Comparison of ENCODE assay signal across 16 cellular contexts in the genomic region with DNA sequence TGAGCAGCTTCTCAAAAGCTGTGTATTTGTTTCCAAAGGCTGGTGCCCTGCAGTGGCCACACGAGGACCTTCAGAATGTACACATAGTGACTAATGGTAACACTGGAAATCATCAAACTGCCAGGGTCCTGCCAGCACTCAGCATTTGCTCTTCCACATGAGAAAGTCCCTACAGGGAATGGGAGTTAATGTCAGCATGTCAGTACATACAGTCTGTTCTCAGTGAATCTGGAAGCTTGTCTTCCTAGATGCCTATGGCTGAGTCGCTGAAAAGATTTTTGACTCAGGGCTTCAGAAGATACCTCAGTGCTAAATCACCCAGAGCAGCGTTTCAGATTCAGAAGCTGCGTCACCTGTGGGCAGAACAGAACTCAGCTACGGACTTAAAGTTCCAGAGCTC.
DNase-seq lines count a peak whose midpoint lies in the region; ATAC-seq and TF ChIP-seq lines count a peak whose summit lies in the region.
"Had no signal": no experiment of that assay in that cellular context is flagged by ENCODE, and none has a peak within 500 bp of the region (broad histone marks: within the 10 kb centered on the region; RNA-seq: fewer than 3 reads in every experiment).

No MANE protein-coding gene starts in this region.

- no peaks in the 10 kb centered on the region for H3K27me3 ChIP-seq in Panc1 (ENCODE audit: control insufficient read depth, insufficient read depth, low read length)
- no peaks in the 10 kb centered on the region for H3K27me3 ChIP-seq in CD8-positive, alpha-beta memory T cell (ENCODE audit: insufficient read depth, low read length, poor library complexity, severe bottlenecking)
- H3K27me3 ChIP-seq: colonic mucosa, gastrocnemius medialis, tibial artery had no signal

- no peak overlapping the region for H3K4me3 Mint-ChIP-seq in CD8-positive, alpha-beta memory T cell
- H3K4me3 Mint-ChIP-seq in stimulated activated naive B cell treated with anti-CD40 and anti-IgM and Interleukin-4, amounts not matched to agents 10 μg/mL and 1 μg/mL and 100 μg/mL, for 72 hours = no peak overlapping the region
- H3K4me3 Mint-ChIP-seq: activated CD8-positive, alpha-beta T cell treated with anti-CD3 and anti-CD28 coated beads for 36 hours had no signal

- no peak overlapping the region for H3K27ac ChIP-seq in Panc1 (ENCODE audit: low read length)
- no peak overlapping the region for H3K27ac ChIP-seq in CD8-positive, alpha-beta memory T cell (ENCODE audit: low read depth, low read length)
- H3K27ac ChIP-seq: 22Rv1, colonic mucosa, gastrocnemius medialis, tibial artery had no signal

- peaks cover 0 to 2% (median 2%) of the 10 kb centered on the region in 3 donors for H3K4me1 Mint-ChIP-seq in CD8-positive, alpha-beta memory T cell
- H3K4me1 Mint-ChIP-seq in stimulated activated naive B cell treated with anti-CD40 and anti-IgM and Interleukin-4, amounts not matched to agents 10 μg/mL and 1 μg/mL and 100 μg/mL, for 72 hours = peaks cover 0 to under 1% of the 10 kb centered on the region in 2 donors

- peaks cover 0 to 1% (median 0%) of the 10 kb centered on the region in 3 donors for H3K36me3 Mint-ChIP-seq in CD8-positive, alpha-beta memory T cell
- H3K36me3 Mint-ChIP-seq in stimulated activated naive B cell treated with anti-CD40 and anti-IgM and Interleukin-4, amounts not matched to agents 10 μg/mL and 1 μg/mL and 100 μg/mL, for 72 hours = no peaks in the 10 kb centered on the region

- no peaks in the 10 kb centered on the region for H3K4me1 ChIP-seq in Panc1 (ENCODE audit: control insufficient read depth, insufficient read depth, low read length)
- no peaks in the 10 kb centered on the region for H3K4me1 ChIP-seq in CD8-positive, alpha-beta memory T cell (ENCODE audit: insufficient read depth, low read length)
- H3K4me1 ChIP-seq: colonic mucosa, gastrocnemius medialis, tibial artery had no signal

- ATAC-seq in Panc1 (peak; percentile 63), HG02763 (IDR thresholded peaks at IDR 0.05; ENCODE audit: unreplicated experiment) (no peak)
- no peak for ATAC-seq in stimulated activated naive B cell treated with anti-CD40 and anti-IgM and Interleukin-4, amounts not matched to agents 10 μg/mL and 1 μg/mL and 100 μg/mL, for 72 hours (replicated peaks)
- ATAC-seq: activated CD8-positive, alpha-beta T cell treated with anti-CD3 and anti-CD28 coated beads for 36 hours had no signal

- H3K4me3 ChIP-seq in Panc1 (ENCODE audit: low read depth in 2 of 2, low read length in 2 of 2) = no peak overlapping the region
- no peak overlapping the region for H3K4me3 ChIP-seq in fibroblast of the aortic adventitia (ENCODE audit: low read depth, low read length)
- H3K4me3 ChIP-seq in CD8-positive, alpha-beta memory T cell (ENCODE audit: low read length) = no peak overlapping the region
- H3K4me3 ChIP-seq: colonic mucosa, gastrocnemius medialis, skin epidermis, tibial artery had no signal

- DNase-seq in DMS53 (lab: John Stamatoyannopoulos, UW) = peak; percentile 20
- DNase-seq in DMS53 treated with DMSO at 0.1 percent for 48 hours (lab: John Stamatoyannopoulos, UW; ENCODE audit: unreplicated experiment) = no peak
- DNase-seq in Panc1 (ENCODE audit: low read depth, low spot score) = no peak
- peak; percentile 75 for DNase-seq in fibroblast of the aortic adventitia (ENCODE audit: low read depth)
- DNase-seq in stromal cell of bone marrow (ENCODE audit: low read depth) = peak; percentile 42
- no peak for DNase-seq in CD8-positive, alpha-beta memory T cell
- DNase-seq in stimulated activated naive B cell treated with anti-CD40 and anti-IgM and Interleukin-4, amounts not matched to agents 10 μg/mL and 1 μg/mL and 100 μg/mL, for 72 hours = no peak
- DNase-seq: activated CD8-positive, alpha-beta T cell treated with anti-CD3 and anti-CD28 coated beads for 36 hours; activated naive CD4-positive, alpha-beta T cell treated with Interleukin-2 at 50 U/mL for 16 hours; colonic mucosa; DND-41; tibial artery had no signal

- peak overlapping the region in 1 of 8 donors; percentile 62 for H3K27ac Mint-ChIP-seq in CD8-positive, alpha-beta memory T cell
- no peak overlapping the region for H3K27ac Mint-ChIP-seq in stimulated activated naive B cell treated with anti-CD40 and anti-IgM and Interleukin-4, amounts not matched to agents 10 μg/mL and 1 μg/mL and 100 μg/mL, for 72 hours
- H3K27ac Mint-ChIP-seq: activated CD8-positive, alpha-beta T cell treated with anti-CD3 and anti-CD28 coated beads for 36 hours had no signal

- TF ChIP-seq CTCF in Panc1 (IDR thresholded peaks at IDR 0.05) (no peak), fibroblast of the aortic adventitia (IDR thresholded peaks at IDR 0.05; ENCODE audit: insufficient read depth, low read length) (no peak)

- intact Hi-C loops in Panc1 (cut with micrococcal nuclease; ENCODE audit: unreplicated experiment) = no loop called here

- POLR2A ChIA-PET in Panc1 (lab: Charles Lee) = no interaction called here
- POLR2A ChIA-PET in CD8-positive, alpha-beta memory T cell (lab: Charles Lee) = no interaction called here

- no peaks in the 10 kb centered on the region for H3K9me3 ChIP-seq in Panc1 (ENCODE audit: control insufficient read depth, insufficient read depth, low read depth, low read length)
- H3K9me3 ChIP-seq in CD8-positive, alpha-beta memory T cell (ENCODE audit: low read length) = no peaks in the 10 kb centered on the region
- H3K9me3 ChIP-seq: colonic mucosa, gastrocnemius medialis, tibial artery had no signal

- H3K9me3 Mint-ChIP-seq in CD8-positive, alpha-beta memory T cell = no peaks in the 10 kb centered on the region
- H3K9me3 Mint-ChIP-seq in stimulated activated naive B cell treated with anti-CD40 and anti-IgM and Interleukin-4, amounts not matched to agents 10 μg/mL and 1 μg/mL and 100 μg/mL, for 72 hours = no peaks in the 10 kb centered on the region
- H3K9me3 Mint-ChIP-seq: activated CD8-positive, alpha-beta T cell treated with anti-CD3 and anti-CD28 coated beads for 36 hours had no signal

- H3K27me3 Mint-ChIP-seq in CD8-positive, alpha-beta memory T cell = no peaks in the 10 kb centered on the region
- H3K27me3 Mint-ChIP-seq in stimulated activated naive B cell treated with anti-CD40 and anti-IgM and Interleukin-4, amounts not matched to agents 10 μg/mL and 1 μg/mL and 100 μg/mL, for 72 hours = no peaks in the 10 kb centered on the region
- H3K27me3 Mint-ChIP-seq: activated CD8-positive, alpha-beta T cell treated with anti-CD3 and anti-CD28 coated beads for 36 hours had no signal

- BruUV-seq in Panc1 (replicated peaks; lab: Mats Ljungman, UMichigan) = no TSS peak

- in situ Hi-C loops in Panc1 (cut with HindIII; ENCODE audit: low pct_unique_long_range_greater_than_20kb, low sequenced_read_pairs) = no loop called here

- no peaks in the 10 kb centered on the region for H3K36me3 ChIP-seq in Panc1 (ENCODE audit: control insufficient read depth, insufficient read depth, low read length)
- H3K36me3 ChIP-seq in CD8-positive, alpha-beta memory T cell (ENCODE audit: insufficient read depth, low read length) = no peaks in the 10 kb centered on the region
- H3K36me3 ChIP-seq: colonic mucosa, gastrocnemius medialis, tibial artery had no signal

- CTCF ChIA-PET in Panc1 (lab: Charles Lee) = no interaction called here
- CTCF ChIA-PET in CD8-positive, alpha-beta memory T cell (lab: Charles Lee) = no interaction called here

Comparison
In these comparisons a context has a peak if more than half of its experiments do, and no peak if none do; other contexts are left out.
1. DNase-seq: peak in DMS53 (single experiment), fibroblast of the aortic adventitia (single experiment) and stromal cell of bone marrow (single experiment); none in DMS53 treated with DMSO at 0.1 percent for 48 hours (single experiment), Panc1 (single experiment), CD8-positive, alpha-beta memory T cell (0 of 5) and stimulated activated naive B cell treated with anti-CD40 and anti-IgM and Interleukin-4, amounts not matched to agents 10 μg/mL and 1 μg/mL and 100 μg/mL, for 72 hours (single experiment).